Comparison of ENCODE assay signal across 25 cellular contexts in the genomic region with DNA sequence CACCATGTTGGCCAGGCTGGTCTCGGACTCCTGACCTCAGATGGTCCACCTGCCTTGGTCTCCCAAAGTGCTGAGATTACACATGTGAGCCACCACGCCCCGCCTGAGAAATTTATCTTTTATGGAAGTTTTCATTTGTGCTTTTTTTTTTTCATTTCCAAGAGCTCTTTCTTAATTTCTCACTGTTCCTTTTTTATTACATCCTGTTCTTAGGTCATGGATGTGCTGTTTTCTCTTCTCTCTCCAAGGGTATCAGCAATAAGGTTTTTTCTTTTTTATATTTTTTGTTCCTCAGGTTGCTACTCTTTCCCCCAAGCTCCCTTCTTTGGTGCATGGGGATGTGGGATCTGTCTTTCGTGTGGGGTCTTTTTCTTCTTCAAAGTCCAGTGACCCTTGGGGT.
"Had no signal": no experiment of that assay in that cellular context is flagged by ENCODE, and none has a peak within 500 bp of the region (broad histone marks: within the 10 kb centered on the region; RNA-seq: fewer than 3 reads in every experiment).

No MANE protein-coding gene starts in this region.

- H3K27ac ChIP-seq: colonic mucosa, coronary artery, dorsolateral prefrontal cortex, epithelial cell of prostate, esophagus muscularis mucosa, esophagus squamous epithelium, foreskin keratinocyte, gastrocnemius medialis, gastroesophageal sphincter, heart left ventricle, heart right ventricle had no signal

- H3K4me1 Mint-ChIP-seq: endodermal cell had no signal

- H3K9me3 ChIP-seq: colonic mucosa, gastrocnemius medialis had no signal

- H3K27ac Mint-ChIP-seq: dendritic cell treated with granulocyte-macrophage colony-stimulating factor and Interleukin-4, amounts not matched to agents 40 ng/mL and 50 ng/mL, for 4 days; endodermal cell had no signal

- H3K4me1 ChIP-seq: colonic mucosa, esophagus muscularis mucosa, esophagus squamous epithelium, foreskin keratinocyte, gastrocnemius medialis, gastroesophageal sphincter, heart left ventricle, heart right ventricle had no signal

- H3K4me3 Mint-ChIP-seq: dendritic cell treated with granulocyte-macrophage colony-stimulating factor and Interleukin-4, amounts not matched to agents 40 ng/mL and 50 ng/mL, for 4 days; effector memory CD8-positive, alpha-beta T cell; endodermal cell had no signal

- DNase-seq: colonic mucosa; cortex of kidney; dermis blood vessel endothelial cell; dorsolateral prefrontal cortex; effector CD4-positive, alpha-beta T cell; effector CD8-positive, alpha-beta T cell; effector memory CD4-positive, alpha-beta T cell; effector memory CD8-positive, alpha-beta T cell; endodermal cell; erythroblast; esophagus squamous epithelium; foreskin fibroblast; foreskin keratinocyte; foreskin melanocyte; gastrocnemius medialis; glutamatergic neuron; head of caudate nucleus; heart left ventricle; heart right ventricle had no signal

- ATAC-seq: effector memory CD8-positive, alpha-beta T cell; esophagus mucosa; foreskin keratinocyte; gastrocnemius medialis; gastroesophageal sphincter; heart left ventricle had no signal

- H3K4me3 ChIP-seq: colonic mucosa, coronary artery, dorsolateral prefrontal cortex, esophagus muscularis mucosa, esophagus squamous epithelium, gastroesophageal sphincter, heart left ventricle, heart right ventricle had no signal

- H3K36me3 ChIP-seq: colonic mucosa, esophagus muscularis mucosa, esophagus squamous epithelium, gastrocnemius medialis, gastroesophageal sphincter, heart left ventricle, heart right ventricle had no signal

- H3K27me3 ChIP-seq: colonic mucosa, foreskin keratinocyte, heart left ventricle had no signal
